27 cellular contexts compared by ENCODE assay signal in the genomic region with DNA sequence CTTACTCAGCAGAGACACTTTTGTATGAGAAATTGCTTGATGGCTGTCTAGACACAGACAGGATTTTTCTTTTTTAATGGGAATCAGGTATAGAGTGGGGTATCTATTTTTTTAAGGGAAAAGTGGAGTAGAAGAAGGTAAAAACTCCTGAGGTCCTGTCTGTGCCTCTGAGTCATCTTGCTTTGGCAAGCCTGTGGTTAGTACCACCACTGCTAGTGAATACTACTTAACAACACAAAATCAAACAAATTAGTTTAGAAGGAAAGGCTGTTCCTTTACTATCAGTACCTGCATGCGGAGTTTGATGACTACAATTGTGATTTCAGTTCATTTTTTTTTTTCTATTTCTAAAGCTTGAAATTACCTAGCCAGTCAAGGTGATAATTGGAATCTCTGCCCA.
"Had no signal": no experiment of that assay in that cellular context is flagged by ENCODE, and none has a peak within 500 bp of the region (broad histone marks: within the 10 kb centered on the region; RNA-seq: fewer than 3 reads in every experiment).

No MANE protein-coding gene starts in this region.

- H2AFZ ChIP-seq: hepatocyte had no signal

- DNase-seq: colonic mucosa; cortex of kidney; effector CD8-positive, alpha-beta T cell; effector memory CD8-positive, alpha-beta T cell; endodermal cell; erythroblast; esophagus squamous epithelium; foreskin fibroblast; foreskin melanocyte; gastrocnemius medialis; heart left ventricle; hypothalamus; immature natural killer cell; islet precursor cell; left cardiac atrium; left lung; left ventricle myocardium superior; lower lobe of right lung; mesenchymal stem cell; mucosa of descending colon; naive B cell had no signal

- ATAC-seq: effector memory CD8-positive, alpha-beta T cell; esophagus mucosa; gastrocnemius medialis; left cardiac atrium; left ventricle myocardium superior; lower lobe of right lung; mucosa of descending colon had no signal

- H3K9me3 Mint-ChIP-seq: dendritic cell treated with granulocyte-macrophage colony-stimulating factor and Interleukin-4, amounts not matched to agents 40 ng/mL and 50 ng/mL, for 4 days; effector memory CD8-positive, alpha-beta T cell; endodermal cell; immature natural killer cell; mesothelial cell of epicardium; naive B cell had no signal

- H3K27ac Mint-ChIP-seq: dendritic cell treated with granulocyte-macrophage colony-stimulating factor and Interleukin-4, amounts not matched to agents 40 ng/mL and 50 ng/mL, for 4 days; effector memory CD8-positive, alpha-beta T cell; endodermal cell; immature natural killer cell; mesothelial cell of epicardium; naive B cell had no signal

- H3K4me2 ChIP-seq: hepatocyte had no signal

- H3K27ac ChIP-seq: colonic mucosa, epithelial cell of prostate, esophagus squamous epithelium, gastrocnemius medialis, heart left ventricle, hepatocyte, left lung, lower lobe of right lung had no signal

- H3K9me3 ChIP-seq: colonic mucosa, esophagus squamous epithelium, gastrocnemius medialis, heart left ventricle, left lung, lower lobe of right lung, mucosa of descending colon had no signal

- H3K4me3 ChIP-seq: colonic mucosa, esophagus squamous epithelium, gastrocnemius medialis, heart left ventricle, hepatocyte, left lung, lower lobe of right lung, mucosa of descending colon had no signal

- H3K36me3 ChIP-seq: colonic mucosa, esophagus squamous epithelium, gastrocnemius medialis, left lung, lower lobe of right lung had no signal

- H3K27me3 ChIP-seq: colonic mucosa, esophagus squamous epithelium, gastrocnemius medialis, heart left ventricle, hepatocyte, left lung had no signal

- H3K4me1 ChIP-seq: colonic mucosa, esophagus squamous epithelium, left lung, lower lobe of right lung had no signal

- H3K4me3 Mint-ChIP-seq: dendritic cell treated with granulocyte-macrophage colony-stimulating factor and Interleukin-4, amounts not matched to agents 40 ng/mL and 50 ng/mL, for 4 days; effector memory CD8-positive, alpha-beta T cell; endodermal cell; immature natural killer cell; mesothelial cell of epicardium; naive B cell had no signal

- FAIRE-seq: endometrium had no signal

- H3K36me3 Mint-ChIP-seq: mesothelial cell of epicardium, naive B cell had no signal

- H3K4me1 Mint-ChIP-seq: immature natural killer cell, naive B cell had no signal

- H3K79me2 ChIP-seq: hepatocyte had no signal
